Comparison of ENCODE assay signal across 12 cellular contexts in the genomic region with DNA sequence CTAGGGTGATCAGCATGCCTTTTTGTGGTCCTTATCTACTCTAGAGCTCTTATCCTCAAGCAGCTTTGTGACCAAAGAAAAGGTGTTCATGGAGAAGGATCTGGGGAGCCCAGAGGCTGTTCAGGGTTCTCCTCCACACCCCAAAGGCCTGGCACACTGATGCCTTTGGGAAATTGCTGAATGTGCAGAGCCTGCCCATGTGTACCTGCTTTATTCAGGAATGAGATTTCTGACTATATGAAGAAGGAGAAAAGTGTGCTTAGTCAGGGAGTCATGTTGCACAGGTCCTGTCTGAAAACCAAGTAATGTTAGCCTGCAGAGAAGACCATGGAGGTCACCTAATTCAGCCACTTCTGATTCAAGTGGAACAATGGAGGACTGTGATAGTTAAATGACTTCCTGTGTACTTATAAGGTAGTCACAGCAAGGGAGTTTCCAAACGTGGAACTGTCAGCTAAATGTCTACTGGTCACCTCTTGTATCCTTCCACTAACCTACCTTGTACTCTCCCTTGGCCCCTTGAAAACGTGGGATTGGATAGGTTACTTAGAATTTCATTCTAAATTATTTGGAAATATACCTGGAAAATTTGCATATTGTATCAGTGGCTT.
DNase-seq lines count a peak whose midpoint lies in the region; ATAC-seq and TF ChIP-seq lines count a peak whose summit lies in the region.
"Had no signal": no experiment of that assay in that cellular context is flagged by ENCODE, and none has a peak within 500 bp of the region (broad histone marks: within the 10 kb centered on the region; RNA-seq: fewer than 3 reads in every experiment).

No MANE protein-coding gene starts in this region.

- POLR2A ChIA-PET in activated CD4-positive, alpha-beta T cell treated with anti-CD3 and anti-CD28 coated beads for 36 hours (lab: Charles Lee) = no interaction called here
- POLR2A ChIA-PET in activated CD8-positive, alpha-beta T cell treated with anti-CD3 and anti-CD28 coated beads for 36 hours (lab: Charles Lee) = interaction anchor here (1.0 to 1.7 kb wide), 3 partner anchors 11 to 21 kb away, joined by 3 to 5 read pairs (median 4); no protein-coding TSS in a partner anchor
- POLR2A ChIA-PET in naive thymus-derived CD8-positive, alpha-beta T cell (lab: Charles Lee) = no interaction called here
- POLR2A ChIA-PET in GM10248 (lab: Yijun Ruan, JAX) = no interaction called here

- no peaks in the 10 kb centered on the region for H3K9me3 Mint-ChIP-seq in activated CD4-positive, alpha-beta T cell treated with anti-CD3 and anti-CD28 coated beads for 36 hours (ENCODE audit: low read depth)
- H3K9me3 Mint-ChIP-seq in activated CD8-positive, alpha-beta T cell treated with anti-CD3 and anti-CD28 coated beads for 36 hours = no peaks in the 10 kb centered on the region
- no peaks in the 10 kb centered on the region for H3K9me3 Mint-ChIP-seq in naive thymus-derived CD8-positive, alpha-beta T cell

- no peaks in the 10 kb centered on the region for H3K36me3 Mint-ChIP-seq in activated CD4-positive, alpha-beta T cell treated with anti-CD3 and anti-CD28 coated beads for 36 hours (ENCODE audit: low read depth)
- H3K36me3 Mint-ChIP-seq in activated CD8-positive, alpha-beta T cell treated with anti-CD3 and anti-CD28 coated beads for 36 hours (ENCODE audit: low read depth) = no peaks in the 10 kb centered on the region
- no peaks in the 10 kb centered on the region for H3K36me3 Mint-ChIP-seq in naive thymus-derived CD8-positive, alpha-beta T cell

- CTCF ChIA-PET in activated CD4-positive, alpha-beta T cell treated with anti-CD3 and anti-CD28 coated beads for 36 hours (lab: Charles Lee) = interaction anchor here (0.7 to 10.4 kb wide), 6 partner anchors 9 to 248 kb away, joined by 3 to 112 read pairs (median 10); no protein-coding TSS in a partner anchor
- CTCF ChIA-PET in activated CD8-positive, alpha-beta T cell treated with anti-CD3 and anti-CD28 coated beads for 36 hours (lab: Charles Lee) = interaction anchor here (0.8 to 10.4 kb wide), 3 partner anchors 15 to 22 kb away, joined by 3 to 120 read pairs (median 4); no protein-coding TSS in a partner anchor
- CTCF ChIA-PET in GM10248 (lab: Yijun Ruan, JAX) = interaction anchor here (1.1 to 10.4 kb wide), 7 partner anchors 9 to 32 kb away, joined by 3 to 224 read pairs (median 5); no protein-coding TSS in a partner anchor

- no peak for TF ChIP-seq CTCF in activated CD8-positive, alpha-beta T cell treated with anti-CD3 and anti-CD28 coated beads for 36 hours (IDR thresholded peaks at IDR 0.05)
- TF ChIP-seq CTCF in GM10248 (IDR thresholded peaks at IDR 0.05; ENCODE audit: control extremely low read depth, extremely low read depth, low read depth, missing control alignments) = no peak

- peaks cover 93% of the 10 kb centered on the region for H3K4me1 Mint-ChIP-seq in activated CD4-positive, alpha-beta T cell treated with anti-CD3 and anti-CD28 coated beads for 36 hours
- peaks cover 74% of the 10 kb centered on the region for H3K4me1 Mint-ChIP-seq in activated CD8-positive, alpha-beta T cell treated with anti-CD3 and anti-CD28 coated beads for 36 hours (ENCODE audit: low read depth)
- H3K4me1 Mint-ChIP-seq in naive thymus-derived CD8-positive, alpha-beta T cell = peaks cover 29 to 80% (median 62%) of the 10 kb centered on the region in 4 donors

- no peak overlapping the region for H3K4me3 Mint-ChIP-seq in activated CD4-positive, alpha-beta T cell treated with anti-CD3 and anti-CD28 coated beads for 36 hours
- no peak overlapping the region for H3K4me3 Mint-ChIP-seq in activated CD8-positive, alpha-beta T cell treated with anti-CD3 and anti-CD28 coated beads for 36 hours
- H3K4me3 Mint-ChIP-seq in naive thymus-derived CD8-positive, alpha-beta T cell = no peak overlapping the region

- intact Hi-C loops in activated CD4-positive, alpha-beta T cell treated with anti-CD3 and anti-CD28 coated beads for 36 hours (cut with DNase I, micrococcal nuclease) = loop anchor here in 1 of 2 experiments (5.0 kb wide), 1 partner anchor 172 kb away; the partner anchor contains the start of gene CCDC138
- intact Hi-C loops in activated CD8-positive, alpha-beta T cell treated with anti-CD3 and anti-CD28 coated beads for 36 hours (cut with micrococcal nuclease) = no loop called here

- H3K27me3 Mint-ChIP-seq in activated CD4-positive, alpha-beta T cell treated with anti-CD3 and anti-CD28 coated beads for 36 hours = no peaks in the 10 kb centered on the region
- H3K27me3 Mint-ChIP-seq in activated CD8-positive, alpha-beta T cell treated with anti-CD3 and anti-CD28 coated beads for 36 hours = no peaks in the 10 kb centered on the region
- H3K27me3 Mint-ChIP-seq in naive thymus-derived CD8-positive, alpha-beta T cell = no peaks in the 10 kb centered on the region

- peak; percentile 19 for ATAC-seq in activated CD4-positive, alpha-beta T cell treated with anti-CD3 and anti-CD28 coated beads for 36 hours
- no peak for ATAC-seq in activated CD8-positive, alpha-beta T cell treated with anti-CD3 and anti-CD28 coated beads for 36 hours
- ATAC-seq in naive thymus-derived CD8-positive, alpha-beta T cell = no peak
- ATAC-seq: left lung had no signal

- peak overlapping the region; percentile 70 for H3K27ac Mint-ChIP-seq in activated CD4-positive, alpha-beta T cell treated with anti-CD3 and anti-CD28 coated beads for 36 hours
- peak overlapping the region; percentile 38 for H3K27ac Mint-ChIP-seq in activated CD8-positive, alpha-beta T cell treated with anti-CD3 and anti-CD28 coated beads for 36 hours
- H3K27ac Mint-ChIP-seq in naive thymus-derived CD8-positive, alpha-beta T cell = peak overlapping the region in 6 of 10 donors; percentile 15 to 76 (median 64)

- no peak for DNase-seq in activated CD4-positive, alpha-beta T cell treated with anti-CD3 and anti-CD28 coated beads for 36 hours
- no peak for DNase-seq in activated CD4-positive, alpha-beta T cell treated with anti-CD3 and anti-CD28 coated beads, Interleukin-2, amount 50 U/mL, for 1 hour
- DNase-seq in NCI-H146 treated with DMSO at 0.1 percent for 48 hours (lab: John Stamatoyannopoulos, UW; ENCODE audit: unreplicated experiment) (peak; percentile 84), GOT3 (lab: John Stamatoyannopoulos, UW) (no peak), GM10248 (ENCODE audit: extremely low spot score) (no peak)
- no peak for DNase-seq in activated CD8-positive, alpha-beta T cell treated with anti-CD3 and anti-CD28 coated beads for 36 hours
- no peak for DNase-seq in naive thymus-derived CD8-positive, alpha-beta T cell
- no peak for DNase-seq in stimulated activated CD4-positive, alpha-beta T cell treated with anti-CD3 and anti-CD28 coated beads, Interleukin-12 subunit alpha, Interleukin-12 subunit beta, amount 100 ng/mL, for 4 hours
- DNase-seq: activated T-cell treated with anti-CD3 and anti-CD28 coated beads for 4 hours, Kasumi-1, left lung, NCI-H446 treated with DMSO at 0.1 percent for 48 hours had no signal
